ENCODE assay signal across 26 cellular contexts in the genomic region with DNA sequence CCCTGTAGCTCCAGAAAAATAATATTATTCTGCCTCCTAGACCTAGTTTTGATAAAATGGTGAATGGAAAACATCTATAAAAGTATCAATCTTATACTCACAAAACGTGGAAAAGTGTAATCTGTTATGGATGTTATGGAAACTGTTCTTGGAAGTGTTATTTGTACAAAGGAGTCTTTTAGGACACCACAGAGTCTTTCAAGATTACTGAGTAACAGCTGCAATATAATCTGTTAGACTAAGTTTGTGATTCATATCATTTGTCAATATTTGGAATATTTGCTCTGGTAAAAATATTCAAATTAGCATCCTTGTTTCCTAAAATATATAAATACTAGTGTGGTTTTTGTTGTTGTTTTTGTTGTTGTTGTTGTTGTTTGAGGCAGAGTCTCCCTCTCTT.
"Had no signal": no experiment of that assay in that cellular context is flagged by ENCODE, and none has a peak within 500 bp of the region (broad histone marks: within the 10 kb centered on the region; RNA-seq: fewer than 3 reads in every experiment).

No MANE protein-coding gene starts in this region.

- H3K4me3 ChIP-seq: coronary artery, dorsolateral prefrontal cortex, esophagus squamous epithelium, gastroesophageal sphincter, hepatocyte, left lung, lower lobe of right lung, mucosa of descending colon had no signal

- DNase-seq: dermis blood vessel endothelial cell; dorsolateral prefrontal cortex; effector CD8-positive, alpha-beta T cell; effector memory CD8-positive, alpha-beta T cell; endodermal cell; erythroblast; esophagus squamous epithelium; foreskin fibroblast; hypothalamus; immature natural killer cell; left cardiac atrium; left lung; left ventricle myocardium superior; lower lobe of right lung; mesenchymal stem cell; mucosa of descending colon; naive B cell; naive thymus-derived CD8-positive, alpha-beta T cell had no signal

- ATAC-seq: effector memory CD8-positive, alpha-beta T cell; esophagus mucosa; gastroesophageal sphincter; left cardiac atrium; left lung; left ventricle myocardium superior; lower lobe of right lung; mucosa of descending colon; naive thymus-derived CD8-positive, alpha-beta T cell had no signal

- H3K9me3 ChIP-seq: esophagus squamous epithelium, gastroesophageal sphincter, left lung, lower lobe of right lung, mucosa of descending colon had no signal

- H3K4me2 ChIP-seq: hepatocyte had no signal

- FAIRE-seq: colon, endometrium, frontal cortex, keratinocyte had no signal

- H3K79me2 ChIP-seq: hepatocyte had no signal

- H3K27ac ChIP-seq: coronary artery, esophagus squamous epithelium, gastroesophageal sphincter, hepatocyte, left lung, lower lobe of right lung had no signal

- H2AFZ ChIP-seq: hepatocyte had no signal

- H3K36me3 ChIP-seq: gastroesophageal sphincter, left lung, lower lobe of right lung had no signal

- H3K27me3 ChIP-seq: dorsolateral prefrontal cortex, esophagus squamous epithelium, gastroesophageal sphincter, hepatocyte, left lung had no signal

- H3K4me1 ChIP-seq: gastroesophageal sphincter, left lung, lower lobe of right lung had no signal
